In the genomic region with DNA sequence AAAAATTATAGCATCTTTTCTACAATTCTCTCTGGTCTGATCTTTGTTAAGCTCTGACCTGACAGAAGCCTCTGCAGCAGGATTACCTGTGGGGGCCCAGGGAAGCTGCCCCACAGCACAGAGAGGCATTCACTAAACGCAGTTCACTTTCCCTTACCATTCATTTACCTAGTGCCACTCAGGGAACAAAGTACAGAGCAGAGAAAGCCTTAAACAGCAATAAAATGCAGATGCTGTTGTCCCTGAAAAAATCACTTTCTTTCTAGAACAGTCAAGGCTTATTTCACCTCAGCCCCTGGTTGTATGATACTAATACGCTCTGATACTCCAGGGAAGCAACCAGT, we compare ENCODE assay signal across 1 cellular context.
TF ChIP-seq lines count a peak whose summit lies in the region.

No MANE protein-coding gene starts in this region.

TF ChIP-seq in SK-N-SH, 30 proteins besides CTCF, POLR2A, EP300 and RAD21 (continued from another document):
- TF ChIP-seq, protein P1, sequence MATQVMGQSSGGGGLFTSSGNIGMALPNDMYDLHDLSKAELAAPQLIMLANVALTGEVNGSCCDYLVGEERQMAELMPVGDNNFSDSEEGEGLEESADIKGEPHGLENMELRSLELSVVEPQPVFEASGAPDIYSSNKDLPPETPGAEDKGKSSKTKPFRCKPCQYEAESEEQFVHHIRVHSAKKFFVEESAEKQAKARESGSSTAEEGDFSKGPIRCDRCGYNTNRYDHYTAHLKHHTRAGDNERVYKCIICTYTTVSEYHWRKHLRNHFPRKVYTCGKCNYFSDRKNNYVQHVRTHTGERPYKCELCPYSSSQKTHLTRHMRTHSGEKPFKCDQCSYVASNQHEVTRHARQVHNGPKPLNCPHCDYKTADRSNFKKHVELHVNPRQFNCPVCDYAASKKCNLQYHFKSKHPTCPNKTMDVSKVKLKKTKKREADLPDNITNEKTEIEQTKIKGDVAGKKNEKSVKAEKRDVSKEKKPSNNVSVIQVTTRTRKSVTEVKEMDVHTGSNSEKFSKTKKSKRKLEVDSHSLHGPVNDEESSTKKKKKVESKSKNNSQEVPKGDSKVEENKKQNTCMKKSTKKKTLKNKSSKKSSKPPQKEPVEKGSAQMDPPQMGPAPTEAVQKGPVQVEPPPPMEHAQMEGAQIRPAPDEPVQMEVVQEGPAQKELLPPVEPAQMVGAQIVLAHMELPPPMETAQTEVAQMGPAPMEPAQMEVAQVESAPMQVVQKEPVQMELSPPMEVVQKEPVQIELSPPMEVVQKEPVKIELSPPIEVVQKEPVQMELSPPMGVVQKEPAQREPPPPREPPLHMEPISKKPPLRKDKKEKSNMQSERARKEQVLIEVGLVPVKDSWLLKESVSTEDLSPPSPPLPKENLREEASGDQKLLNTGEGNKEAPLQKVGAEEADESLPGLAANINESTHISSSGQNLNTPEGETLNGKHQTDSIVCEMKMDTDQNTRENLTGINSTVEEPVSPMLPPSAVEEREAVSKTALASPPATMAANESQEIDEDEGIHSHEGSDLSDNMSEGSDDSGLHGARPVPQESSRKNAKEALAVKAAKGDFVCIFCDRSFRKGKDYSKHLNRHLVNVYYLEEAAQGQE (IDR thresholded peaks at IDR 0.05; ENCODE audit: low read depth, low read length) = no peak
